37 cellular contexts compared by ENCODE assay signal in the genomic region with DNA sequence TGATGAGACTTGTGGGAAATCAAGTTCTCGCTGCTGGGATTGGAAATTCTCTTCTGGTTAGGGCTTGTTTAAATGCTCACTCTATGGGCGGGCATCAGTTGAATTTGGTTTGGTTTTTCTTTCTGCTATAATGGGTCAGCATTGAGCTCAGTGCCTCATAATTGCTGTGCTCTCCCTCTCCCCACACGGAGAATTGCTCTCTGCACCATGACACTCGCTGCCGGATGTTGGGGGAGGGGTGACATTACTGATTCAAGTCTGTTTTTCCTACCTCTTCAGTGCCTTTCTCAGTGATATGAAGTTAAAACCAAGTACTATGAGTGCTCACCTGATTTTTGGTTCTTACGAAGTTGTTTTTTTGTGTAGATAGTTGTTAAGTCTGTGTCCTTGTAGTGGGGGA.
"Had no signal": no experiment of that assay in that cellular context is flagged by ENCODE, and none has a peak within 500 bp of the region (broad histone marks: within the 10 kb centered on the region; RNA-seq: fewer than 3 reads in every experiment).

No MANE protein-coding gene starts in this region.

- H3K9me3 Mint-ChIP-seq: activated B cell treated with CpG ODN at 0.5 μM for 24 hours; activated CD4-positive, alpha-beta memory T cell treated with anti-CD3 and anti-CD28 coated beads for 36 hours; activated CD8-positive, alpha-beta T cell treated with anti-CD3 and anti-CD28 coated beads for 36 hours; activated naive CD4-positive, alpha-beta T cell treated with anti-CD3 and anti-CD28 coated beads for 36 hours; activated naive CD4-positive, alpha-beta T cell treated with anti-CD3 and anti-CD28 coated beads, Interleukin-2, amount 50 U/mL, for 72 hours; activated naive CD8-positive, alpha-beta T cell treated with anti-CD3 and anti-CD28 coated beads for 36 hours; activated T-cell treated with anti-CD3 and anti-CD28 coated beads, Interleukin-2, amount 50 U/mL, for 4 hours; activated T-cell treated with anti-CD3 and anti-CD28 coated beads, Interleukin-2, amount 50 U/mL, for 72 hours; activated T-helper 1 cell treated with anti-CD3 and anti-CD28 coated beads, Interleukin-12 subunit alpha, Interleukin-12 subunit beta, Interleukin-2, Interleukin-4 antibody, amounts not matched to agents 30 ng/mL and 10 ng/mL and 1 ng/mL, durations not matched to agents 14 hours and 24 hours and 36 hours; activated T-helper 17 cell treated with anti-CD3 and anti-CD28 coated beads, Interleukin-2, amount 50 U/mL, for 72 hours; T-helper 1 cell treated with Interleukin-12 subunit alpha and Interleukin-12 subunit beta and Interleukin-4 antibody, amounts not matched to agents 30 μg/mL and 1 μg/mL, for 36 hours; T-helper 2 cell treated with Interferon-gamma antibody and Interleukin-4, amounts not matched to agents 5 μg/mL and 100 μg/mL, for 36 hours had no signal

- DNase-seq: activated B cell treated with CpG ODN at 0.5 μM for 24 hours; activated CD4-positive, alpha-beta memory T cell treated with anti-CD3 and anti-CD28 coated beads for 36 hours; activated CD4-positive, alpha-beta T cell treated with anti-CD3 and anti-CD28 coated beads for 36 hours; activated CD4-positive, alpha-beta T cell treated with anti-CD3 and anti-CD28 coated beads for 48 hours; activated CD4-positive, alpha-beta T cell treated with anti-CD3 and anti-CD28 coated beads, Interleukin-2, amount 50 U/mL, for 1 hour; activated CD4-positive, alpha-beta T cell treated with anti-CD3 and anti-CD28 coated beads, Interleukin-2, amount 50 U/mL, for 4 hours; activated CD4-positive, CD25-positive, alpha-beta regulatory T cell treated with anti-CD3 and anti-CD28 coated beads, Interleukin-2, amount 50 U/mL, for 72 hours; activated CD8-positive, alpha-beta memory T cell treated with anti-CD3 and anti-CD28 coated beads, Interleukin-2, amount 50 U/mL, for 4 hours; activated CD8-positive, alpha-beta T cell treated with anti-CD3 and anti-CD28 coated beads for 36 hours; activated effector memory CD4-positive, alpha-beta T cell treated with anti-CD3 and anti-CD28 coated beads, Interleukin-2, amount 50 U/mL, for 16 hours; activated gamma-delta T cell treated with Interleukin-2 at 50 U/mL for 16 hours; activated naive CD4-positive, alpha-beta T cell; activated naive CD4-positive, alpha-beta T cell treated with anti-CD3 and anti-CD28 coated beads for 36 hours; activated naive CD4-positive, alpha-beta T cell treated with anti-CD3 and anti-CD28 coated beads, Interleukin-2, amount 50 U/mL, for 16 hours; activated naive CD8-positive, alpha-beta T cell treated with anti-CD3 and anti-CD28 coated beads for 36 hours; activated T-cell treated with anti-CD3 and anti-CD28 coated beads for 4 hours; activated T-cell treated with anti-CD3 and anti-CD28 coated beads, Interleukin-2, amount 50 U/mL, for 1 hour; activated T-cell treated with anti-CD3 and anti-CD28 coated beads, Interleukin-2, amount 50 U/mL, for 4 hours; activated T-cell treated with anti-CD3 and anti-CD28 coated beads, Interleukin-2, amount 50 U/mL, for 72 hours; adrenal gland; amniotic stem cell; aorta; body of pancreas; brain microvascular endothelial cell; central memory CD4-positive, alpha-beta T cell; T-helper 1 cell; T-helper 2 cell; T-helper 9 cell had no signal

- H3K36me3 ChIP-seq: adrenal gland, brain microvascular endothelial cell, breast epithelium had no signal

- H3K4me1 Mint-ChIP-seq: activated B cell treated with CpG ODN at 0.5 μM for 24 hours; activated CD4-positive, alpha-beta T cell treated with anti-CD3 and anti-CD28 coated beads for 36 hours; activated naive CD8-positive, alpha-beta T cell treated with anti-CD3 and anti-CD28 coated beads for 36 hours; activated T-helper 17 cell treated with anti-CD3 and anti-CD28 coated beads, Interleukin-2, amount 50 U/mL, for 72 hours had no signal

- H3K27ac Mint-ChIP-seq: activated B cell treated with CpG ODN at 0.5 μM for 24 hours; activated CD4-positive, alpha-beta memory T cell treated with anti-CD3 and anti-CD28 coated beads for 36 hours; activated CD4-positive, alpha-beta T cell treated with anti-CD3 and anti-CD28 coated beads for 36 hours; activated CD8-positive, alpha-beta T cell treated with anti-CD3 and anti-CD28 coated beads for 36 hours; activated naive CD4-positive, alpha-beta T cell treated with anti-CD3 and anti-CD28 coated beads for 36 hours; activated naive CD4-positive, alpha-beta T cell treated with anti-CD3 and anti-CD28 coated beads, Interleukin-2, amount 50 U/mL, for 72 hours; activated naive CD8-positive, alpha-beta T cell treated with anti-CD3 and anti-CD28 coated beads for 36 hours; activated T-cell treated with anti-CD3 and anti-CD28 coated beads, Interleukin-2, amount 50 U/mL, for 72 hours; activated T-helper 1 cell treated with anti-CD3 and anti-CD28 coated beads, Interleukin-12 subunit alpha, Interleukin-12 subunit beta, Interleukin-2, Interleukin-4 antibody, amounts not matched to agents 30 ng/mL and 10 ng/mL and 1 ng/mL, durations not matched to agents 14 hours and 24 hours and 36 hours; activated T-helper 17 cell treated with anti-CD3 and anti-CD28 coated beads, Interleukin-2, amount 50 U/mL, for 72 hours; T-helper 1 cell treated with Interleukin-12 subunit alpha and Interleukin-12 subunit beta and Interleukin-4 antibody, amounts not matched to agents 30 μg/mL and 1 μg/mL, for 36 hours; T-helper 2 cell treated with Interferon-gamma antibody and Interleukin-4, amounts not matched to agents 5 μg/mL and 100 μg/mL, for 36 hours had no signal

- ATAC-seq: activated CD4-positive, alpha-beta T cell treated with anti-CD3 and anti-CD28 coated beads for 36 hours; activated CD8-positive, alpha-beta T cell treated with anti-CD3 and anti-CD28 coated beads for 36 hours; activated naive CD4-positive, alpha-beta T cell treated with anti-CD3 and anti-CD28 coated beads, Interleukin-2, amount 50 U/mL, for 72 hours; activated T-cell treated with anti-CD3 and anti-CD28 coated beads, Interleukin-2, amount 50 U/mL, for 4 hours; activated T-cell treated with anti-CD3 and anti-CD28 coated beads, Interleukin-2, amount 50 U/mL, for 72 hours; activated T-helper 17 cell treated with anti-CD3 and anti-CD28 coated beads, Interleukin-2, amount 50 U/mL, for 72 hours; body of pancreas had no signal

- H3K36me3 Mint-ChIP-seq: activated CD4-positive, alpha-beta memory T cell treated with anti-CD3 and anti-CD28 coated beads for 36 hours; activated naive CD4-positive, alpha-beta T cell treated with anti-CD3 and anti-CD28 coated beads, Interleukin-2, amount 50 U/mL, for 72 hours; activated naive CD8-positive, alpha-beta T cell treated with anti-CD3 and anti-CD28 coated beads for 36 hours had no signal

- H3K9me3 ChIP-seq: adrenal gland, body of pancreas, breast epithelium had no signal

- H3K4me1 ChIP-seq: adrenal gland, body of pancreas, breast epithelium had no signal

- FAIRE-seq: astrocyte, TTC549 had no signal

- H3K4me3 Mint-ChIP-seq: activated B cell treated with CpG ODN at 0.5 μM for 24 hours; activated CD4-positive, alpha-beta memory T cell treated with anti-CD3 and anti-CD28 coated beads for 36 hours; activated CD4-positive, alpha-beta T cell treated with anti-CD3 and anti-CD28 coated beads for 36 hours; activated CD8-positive, alpha-beta T cell treated with anti-CD3 and anti-CD28 coated beads for 36 hours; activated naive CD4-positive, alpha-beta T cell treated with anti-CD3 and anti-CD28 coated beads for 36 hours; activated naive CD8-positive, alpha-beta T cell treated with anti-CD3 and anti-CD28 coated beads for 36 hours; activated T-cell treated with anti-CD3 and anti-CD28 coated beads, Interleukin-2, amount 50 U/mL, for 4 hours; activated T-cell treated with anti-CD3 and anti-CD28 coated beads, Interleukin-2, amount 50 U/mL, for 72 hours; activated T-helper 1 cell treated with anti-CD3 and anti-CD28 coated beads, Interleukin-12 subunit alpha, Interleukin-12 subunit beta, Interleukin-2, Interleukin-4 antibody, amounts not matched to agents 30 ng/mL and 10 ng/mL and 1 ng/mL, durations not matched to agents 14 hours and 24 hours and 36 hours; activated T-helper 17 cell treated with anti-CD3 and anti-CD28 coated beads, Interleukin-2, amount 50 U/mL, for 72 hours; T-helper 1 cell treated with Interleukin-12 subunit alpha and Interleukin-12 subunit beta and Interleukin-4 antibody, amounts not matched to agents 30 μg/mL and 1 μg/mL, for 36 hours; T-helper 2 cell treated with Interferon-gamma antibody and Interleukin-4, amounts not matched to agents 5 μg/mL and 100 μg/mL, for 36 hours had no signal

- H3K27ac ChIP-seq: adrenal gland, body of pancreas, brain microvascular endothelial cell, breast epithelium, VCaP had no signal

- H3K27me3 ChIP-seq: adrenal gland, body of pancreas, brain microvascular endothelial cell, breast epithelium had no signal

- H3K4me3 ChIP-seq: adrenal gland, body of pancreas, breast epithelium had no signal
